1 cellular context compared by ENCODE assay signal in the genomic region with DNA sequence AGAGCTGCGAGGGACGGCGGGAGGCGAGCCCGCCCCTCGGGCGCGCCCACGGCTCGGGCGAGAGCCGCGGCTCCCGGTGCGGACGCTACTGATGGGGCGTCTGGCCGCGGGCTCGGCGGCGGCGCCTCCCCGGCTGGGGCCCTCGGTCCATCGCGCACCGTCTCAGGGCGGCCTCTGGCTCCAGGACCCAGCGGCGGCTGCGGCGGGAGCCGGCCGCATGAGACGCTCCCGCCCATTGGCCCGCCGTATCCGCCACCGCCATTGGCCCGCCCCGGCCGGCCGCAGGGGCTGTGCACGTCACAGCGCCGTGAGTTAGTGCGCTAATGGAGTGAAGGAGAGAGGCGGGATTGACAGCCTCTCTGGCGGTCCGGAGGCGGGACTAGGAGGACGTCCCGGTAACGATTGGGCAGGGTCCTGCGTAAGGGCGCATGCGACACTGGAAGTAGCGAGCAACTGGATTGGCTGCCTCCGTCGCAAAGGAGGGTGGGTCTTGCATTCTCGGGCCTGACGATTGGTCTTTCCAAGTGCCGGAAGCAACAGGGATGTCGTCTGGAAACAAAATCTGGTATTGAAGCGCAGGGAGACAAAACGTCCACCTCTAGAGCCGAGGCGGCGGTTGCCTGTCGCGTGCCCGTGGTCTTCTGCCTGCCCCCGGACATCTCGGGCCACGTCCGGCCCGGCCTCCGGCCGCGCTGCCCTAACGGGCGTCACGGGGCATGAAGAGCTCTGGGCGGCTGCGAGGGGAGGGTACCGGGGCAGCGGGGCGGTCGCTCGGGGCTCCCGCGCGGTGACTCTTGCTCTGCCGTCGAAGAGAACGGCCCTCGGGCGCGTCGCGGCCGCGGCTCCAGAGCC.
A peak's percentile ranks its signal among the peaks of the same experiment; 100 is the strongest.
TF ChIP-seq lines count a peak whose summit lies in the region.

TSS of gene ANKRD11 (minus strand) at position 176 of the 852 bp plus-strand sequence. CDS start 173,542 bp downstream, outside the sequence.

TF ChIP-seq in GM12878, 131 proteins besides CTCF, POLR2A, EP300 and RAD21 (continued from another document and continues in another):
- TF ChIP-seq CEBPZ (IDR thresholded peaks at IDR 0.05; ENCODE audit: low read depth, low read length) (peak; percentile 91), SKIL (IDR thresholded peaks at IDR 0.05; ENCODE audit: low read depth, poor library complexity, severe bottlenecking) (no peak), RFX5 (IDR thresholded peaks at IDR 0.05; ENCODE audit: low read depth, low read length) (peak; percentile 76), MTA2 (IDR thresholded peaks at IDR 0.05; ENCODE audit: low read depth) (no peak), TAF1 (IDR thresholded peaks at IDR 0.05; ENCODE audit: borderline replicate concordance, low read depth, low read length) (peak; percentile 93), MYB (IDR thresholded peaks at IDR 0.05; ENCODE audit: borderline replicate concordance, low read depth, low read length) (no peak), BHLHE40 (IDR thresholded peaks at IDR 0.05; ENCODE audit: borderline replicate concordance in 1 of 2, low read depth in 2 of 2, low read length in 1 of 2) (peak; percentile 68 to 87; a peak in 3 of 4 replicates), TBL1XR1 (IDR thresholded peaks at IDR 0.05; ENCODE audit: low read depth, low read length) (peak; percentile 64; the same call in 1 of the 2 replicates), BRCA1 (IDR thresholded peaks at IDR 0.05; ENCODE audit: low read depth, low read length) (0 out of 2 replicates have a peak, but pooled peaks have one; percentile 8), ATF3 (IDR thresholded peaks at IDR 0.05; ENCODE audit: borderline replicate concordance, extremely low read depth, low read depth, low read length) (no peak), BCL11A (IDR thresholded peaks at IDR 0.05; ENCODE audit: low read depth, low read length) (no peak), SIX5 (IDR thresholded peaks at IDR 0.05; ENCODE audit: low read depth, low read length, severe bottlenecking) (peak; percentile 32), NBN (IDR thresholded peaks at IDR 0.05) (no peak), MYC (IDR thresholded peaks at IDR 0.05; ENCODE audit: insufficient read depth, insufficient read length, insufficient replicate concordance, low read length, severe bottlenecking) (no peak), ATF7 (IDR thresholded peaks at IDR 0.05; ENCODE audit: low read depth) (0 out of 2 replicates have a peak, but pooled peaks have one; percentile 12), ZBTB4 (CRISPR knock-in tag; IDR thresholded peaks at IDR 0.05) (no peak), MAX (IDR thresholded peaks at IDR 0.05; ENCODE audit: low read depth, low read length) (no peak), RB1 (IDR thresholded peaks at IDR 0.05; ENCODE audit: borderline replicate concordance) (peak; percentile 73; the same call in 1 of the 2 replicates), PRDM15 (CRISPR knock-in tag; IDR thresholded peaks at IDR 0.05) (no peak), CHD2 (IDR thresholded peaks at IDR 0.05; ENCODE audit: borderline replicate concordance, low read depth, low read length) (peak; percentile 97), NR2F1 (conservative IDR thresholded peaks at IDR 0.05) (peak; percentile 66), IRF4 (IDR thresholded peaks at IDR 0.05; ENCODE audit: low read depth, low read length) (no peak), ZNF384 (IDR thresholded peaks at IDR 0.05; ENCODE audit: borderline replicate concordance, low read depth, low read length) (no peak)
- TF ChIP-seq, protein P1, sequence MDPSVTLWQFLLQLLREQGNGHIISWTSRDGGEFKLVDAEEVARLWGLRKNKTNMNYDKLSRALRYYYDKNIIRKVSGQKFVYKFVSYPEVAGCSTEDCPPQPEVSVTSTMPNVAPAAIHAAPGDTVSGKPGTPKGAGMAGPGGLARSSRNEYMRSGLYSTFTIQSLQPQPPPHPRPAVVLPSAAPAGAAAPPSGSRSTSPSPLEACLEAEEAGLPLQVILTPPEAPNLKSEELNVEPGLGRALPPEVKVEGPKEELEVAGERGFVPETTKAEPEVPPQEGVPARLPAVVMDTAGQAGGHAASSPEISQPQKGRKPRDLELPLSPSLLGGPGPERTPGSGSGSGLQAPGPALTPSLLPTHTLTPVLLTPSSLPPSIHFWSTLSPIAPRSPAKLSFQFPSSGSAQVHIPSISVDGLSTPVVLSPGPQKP (IDR thresholded peaks at IDR 0.05; ENCODE audit: low read depth, low read length) = 0 out of 2 replicates have a peak, but pooled peaks have one; percentile 50
- TF ChIP-seq, protein P2, sequence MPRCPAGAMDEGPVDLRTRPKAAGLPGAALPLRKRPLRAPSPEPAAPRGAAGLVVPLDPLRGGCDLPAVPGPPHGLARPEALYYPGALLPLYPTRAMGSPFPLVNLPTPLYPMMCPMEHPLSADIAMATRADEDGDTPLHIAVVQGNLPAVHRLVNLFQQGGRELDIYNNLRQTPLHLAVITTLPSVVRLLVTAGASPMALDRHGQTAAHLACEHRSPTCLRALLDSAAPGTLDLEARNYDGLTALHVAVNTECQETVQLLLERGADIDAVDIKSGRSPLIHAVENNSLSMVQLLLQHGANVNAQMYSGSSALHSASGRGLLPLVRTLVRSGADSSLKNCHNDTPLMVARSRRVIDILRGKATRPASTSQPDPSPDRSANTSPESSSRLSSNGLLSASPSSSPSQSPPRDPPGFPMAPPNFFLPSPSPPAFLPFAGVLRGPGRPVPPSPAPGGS (IDR thresholded peaks at IDR 0.05; ENCODE audit: borderline replicate concordance, insufficient read depth, low read depth, low read length, poor library complexity, severe bottlenecking) = peak; percentile 42
- TF ChIP-seq, protein P3, sequence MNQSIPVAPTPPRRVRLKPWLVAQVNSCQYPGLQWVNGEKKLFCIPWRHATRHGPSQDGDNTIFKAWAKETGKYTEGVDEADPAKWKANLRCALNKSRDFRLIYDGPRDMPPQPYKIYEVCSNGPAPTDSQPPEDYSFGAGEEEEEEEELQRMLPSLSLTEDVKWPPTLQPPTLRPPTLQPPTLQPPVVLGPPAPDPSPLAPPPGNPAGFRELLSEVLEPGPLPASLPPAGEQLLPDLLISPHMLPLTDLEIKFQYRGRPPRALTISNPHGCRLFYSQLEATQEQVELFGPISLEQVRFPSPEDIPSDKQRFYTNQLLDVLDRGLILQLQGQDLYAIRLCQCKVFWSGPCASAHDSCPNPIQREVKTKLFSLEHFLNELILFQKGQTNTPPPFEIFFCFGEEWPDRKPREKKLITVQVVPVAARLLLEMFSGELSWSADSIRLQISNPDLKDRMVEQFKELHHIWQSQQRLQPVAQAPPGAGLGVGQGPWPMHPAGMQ (IDR thresholded peaks at IDR 0.05; ENCODE audit: borderline replicate concordance) = no peak
- TF ChIP-seq, protein P4, sequence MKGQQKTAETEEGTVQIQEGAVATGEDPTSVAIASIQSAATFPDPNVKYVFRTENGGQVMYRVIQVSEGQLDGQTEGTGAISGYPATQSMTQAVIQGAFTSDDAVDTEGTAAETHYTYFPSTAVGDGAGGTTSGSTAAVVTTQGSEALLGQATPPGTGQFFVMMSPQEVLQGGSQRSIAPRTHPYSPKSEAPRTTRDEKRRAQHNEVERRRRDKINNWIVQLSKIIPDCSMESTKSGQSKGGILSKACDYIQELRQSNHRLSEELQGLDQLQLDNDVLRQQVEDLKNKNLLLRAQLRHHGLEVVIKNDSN (IDR thresholded peaks at IDR 0.05; ENCODE audit: borderline replicate concordance, extremely low read length, insufficient read depth, low read depth, low read length) = no peak
